9 cellular contexts compared by ENCODE assay signal in genomic region chr18:500556-501405, GRCh38. TPM values are rescaled to one million over a fixed set of nuclear protein-coding genes. Genes with fewer than 3 reads are reported as not detected.
DNase-seq lines count a peak whose midpoint lies in the region; ATAC-seq and TF ChIP-seq lines count a peak whose summit lies in the region.
"Had no signal": no experiment of that assay in that cellular context is flagged by ENCODE, and none has a peak within 500 bp of the region (broad histone marks: within the 10 kb centered on the region; RNA-seq: fewer than 3 reads in every experiment).

Gene COLEC12 (minus strand): TSS chr18:500701. CDS start chr18:500514, 187 bp downstream.

- no peak for TF ChIP-seq CTCF in SK-N-SH (IDR thresholded peaks at IDR 0.05)
- no peak for TF ChIP-seq CTCF in glutamatergic neuron (IDR thresholded peaks at IDR 0.05; ENCODE audit: partially characterized antibody, unreplicated experiment)
- TF ChIP-seq CTCF in progenitor cell of endocrine pancreas (IDR thresholded peaks at IDR 0.05; ENCODE audit: unreplicated experiment), result peak; percentile 3

- peak within 1 kb of the TSS; percentile 51; the same call in 1 of the 2 replicates for H3K9ac ChIP-seq in SK-N-SH

- CTCF ChIA-PET in SK-N-SH (lab: Yijun Ruan, JAX), result interaction anchor here (1.1 kb wide), 1 partner anchor 34 kb away, joined by 4 read pairs; no protein-coding TSS in a partner anchor

- H3K27ac ChIP-seq in SK-N-SH (ENCODE audit: low read depth in 2 of 2, low read length in 1 of 2), result 0 out of 4 replicates have a peak within 1 kb of the TSS, but pooled peaks of 1 of the 2 experiments have one; percentile 3

- H3K4me3 ChIP-seq in SK-N-SH (ENCODE audit: low read depth in 2 of 2, low read length in 1 of 2), result peak within 1 kb of the TSS; percentile 57 to 77

- H3K9me2 ChIP-seq in SK-N-SH, result no peaks in the 10 kb centered on the region

- 19% methylated on average over 7 of the region's 90 CpGs for WGBS in SK-N-SH (ENCODE audit: low lambda C conversion rate)

- H3K4me1 ChIP-seq in SK-N-SH (ENCODE audit: control insufficient read depth in 1 of 2, insufficient read depth in 2 of 2, low read depth in 1 of 2, low read length in 1 of 2), result peaks cover 0 to 17% of the 10 kb centered on the region in 2 experiments; a peak in 2 of 4 replicates

- no peak for TF ChIP-seq EP300 in SK-N-SH (IDR thresholded peaks at IDR 0.05; ENCODE audit: borderline replicate concordance in 1 of 2, low read depth in 1 of 2, low read length in 1 of 2)

- no peaks in the 10 kb centered on the region for H3K36me3 ChIP-seq in SK-N-SH (replicated peaks in 1 of 2; ENCODE audit: control insufficient read depth in 1 of 2, insufficient read depth in 2 of 2, low read length in 1 of 2)

- H3K4me1 Mint-ChIP-seq in glutamatergic neuron (ENCODE audit: low read depth, unreplicated experiment), result no peaks in the 10 kb centered on the region
- peaks cover 13% of the 10 kb centered on the region for H3K4me1 Mint-ChIP-seq in progenitor cell of endocrine pancreas (ENCODE audit: low read depth)

- no peaks in the 10 kb centered on the region for H3K9me3 ChIP-seq in SK-N-SH

- H3K79me2 ChIP-seq in SK-N-SH (ENCODE audit: insufficient read depth), result no peaks in the 10 kb centered on the region

- no peak for TF ChIP-seq RAD21 in SK-N-SH (IDR thresholded peaks at IDR 0.05; ENCODE audit: low read length)

- peak within 1 kb of the TSS; percentile 98 for H3K4me2 ChIP-seq in SK-N-SH

- no peaks in the 10 kb centered on the region for H4K20me1 ChIP-seq in SK-N-SH (ENCODE audit: insufficient read depth)

- peaks cover 11% of the 10 kb centered on the region for H3F3A ChIP-seq in SK-N-SH (replicated peaks; ENCODE audit: insufficient read depth)

- H3K4me3 Mint-ChIP-seq in glutamatergic neuron (ENCODE audit: unreplicated experiment) (peak within 1 kb of the TSS; percentile 81), progenitor cell of endocrine pancreas (ENCODE audit: low read depth) (peak within 1 kb of the TSS; percentile 77)

- POLR2A ChIA-PET in SK-N-SH (lab: Yijun Ruan, JAX), result no interaction called here

- peak within 1 kb of the TSS; percentile 65; the same call in 1 of the 2 replicates for H2AFZ ChIP-seq in SK-N-SH (ENCODE audit: low read depth)

- H3K27ac Mint-ChIP-seq in glutamatergic neuron (ENCODE audit: unreplicated experiment) (no peak within 1 kb of the TSS), progenitor cell of endocrine pancreas (peak within 1 kb of the TSS; percentile 69)

- H3K9me3 Mint-ChIP-seq in glutamatergic neuron (ENCODE audit: unreplicated experiment) (peaks cover 5% of the 10 kb centered on the region), progenitor cell of endocrine pancreas (ENCODE audit: low read depth) (no peaks in the 10 kb centered on the region)

- 0 out of 2 replicates have a peak, but pooled peaks cover 9% of the 10 kb centered on the region for H3K27me3 ChIP-seq in SK-N-SH (ENCODE audit: insufficient read depth)

- DNase-seq in CD1c-positive myeloid dendritic cell (ENCODE audit: extremely low spot score), result peak; percentile 24
- DNase-seq in SK-N-SH, result peak; percentile 69
- DNase-seq in glutamatergic neuron, result peak; percentile 60
- peak; percentile 42 for DNase-seq in progenitor cell of endocrine pancreas (ENCODE audit: low spot score, unreplicated experiment)
- no peak for DNase-seq in NCI-H2171 (lab: John Stamatoyannopoulos, UW)
- no peak for DNase-seq in effector CD8-positive, alpha-beta T cell (lab: John Stamatoyannopoulos, UW)
- DNase-seq: activated CD4-positive, CD25-positive, alpha-beta regulatory T cell had no signal

- H3K27me3 Mint-ChIP-seq in glutamatergic neuron (ENCODE audit: unreplicated experiment) (peaks cover 20% of the 10 kb centered on the region), progenitor cell of endocrine pancreas (peaks cover 76% of the 10 kb centered on the region)

- H3K36me3 Mint-ChIP-seq in glutamatergic neuron (ENCODE audit: unreplicated experiment) (no peaks in the 10 kb centered on the region), progenitor cell of endocrine pancreas (ENCODE audit: insufficient read depth) (no peaks in the 10 kb centered on the region)

- ATAC-seq in HG03097 (IDR thresholded peaks at IDR 0.05; ENCODE audit: low FRiP score, unreplicated experiment) (no peak), HG02763 (IDR thresholded peaks at IDR 0.05; ENCODE audit: unreplicated experiment) (no peak)

TF ChIP-seq in SK-N-SH, 30 proteins besides CTCF, POLR2A, EP300 and RAD21:
- no peak for TF ChIP-seq RFX5 (IDR thresholded peaks at IDR 0.05; ENCODE audit: low read length)
- TF ChIP-seq FOXM1 (IDR thresholded peaks at IDR 0.05; ENCODE audit: low read depth), result no peak

RNA-seq across cellular contexts. Expression of gene COLEC12, which starts in this region (rescaled TPM):
- polyA plus RNA-seq in SK-N-SH (2012; rRNA removed), result 28.1 and 41.2 TPM in 2 replicates
- polyA plus RNA-seq in SK-N-SH (2012; cell fraction: cytosol; rRNA removed), result 39.8 and 50.1 TPM in 2 replicates
- 17.8 and 20.5 TPM in 2 replicates for polyA plus RNA-seq in SK-N-SH (2012; cell fraction: nucleus; rRNA removed)
- 0.20 TPM for total RNA-seq in glutamatergic neuron (ENCODE audit: unreplicated experiment)
- 0.55 and 0.69 TPM in 2 replicates for total RNA-seq in progenitor cell of endocrine pancreas

Comparison
In these comparisons a context has a peak if more than half of its experiments do, and no peak if none do; other contexts are left out.
1. Peak in DNase-seq in glutamatergic neuron; RNA of the gene not detected or under 1 TPM.
2. Peak in DNase-seq in progenitor cell of endocrine pancreas; RNA of the gene not detected or under 1 TPM.
3. DNase-seq: peak in CD1c-positive myeloid dendritic cell (single experiment) and SK-N-SH (single experiment); none in NCI-H2171 (single experiment) and effector CD8-positive, alpha-beta T cell (single experiment).